Comparison of ENCODE assay signal across 8 cellular contexts in the genomic region with DNA sequence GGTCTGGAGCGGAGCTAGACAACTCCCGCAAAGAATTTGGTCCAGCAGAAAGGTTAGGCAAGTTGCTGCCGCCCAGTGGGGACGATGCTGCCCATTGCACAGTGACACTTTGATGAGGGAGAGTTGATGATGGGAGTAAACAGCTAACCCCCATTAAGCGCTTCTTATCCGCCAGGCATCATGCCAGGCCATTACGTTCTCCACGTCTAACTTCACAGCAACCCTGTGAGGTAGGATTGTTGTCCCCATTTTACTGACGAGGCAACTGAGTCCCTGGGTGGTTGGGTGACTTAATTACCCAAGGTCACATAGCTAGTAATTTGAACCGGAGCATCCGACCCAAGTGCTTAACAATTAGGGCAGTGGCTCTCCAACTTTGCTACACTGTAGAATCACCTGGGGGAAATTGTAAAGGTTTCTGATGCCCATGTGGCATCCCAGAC. TPM values are rescaled to one million over a fixed set of nuclear protein-coding genes. Genes with fewer than 3 reads are reported as not detected.
A peak's percentile ranks its signal among the peaks of the same experiment; 100 is the strongest.
DNase-seq lines count a peak whose midpoint lies in the region; ATAC-seq, FAIRE-seq and TF ChIP-seq lines count a peak whose summit lies in the region.

No MANE protein-coding gene starts in this region.

- POLR2A ChIA-PET in K562 (lab: Yijun Ruan, JAX) = interaction anchor here (0.7 to 2.8 kb wide), 9 partner anchors 9 to 45 kb away, joined by 3 to 21 read pairs (median 5); a partner anchor contains a TSS

- TF ChIP-seq POLR2A in K562 (conservative IDR thresholded peaks at IDR 0.05) = no peak
- no peak for TF ChIP-seq POLR2A in right lobe of liver (IDR thresholded peaks at IDR 0.05)
- TF ChIP-seq POLR2A in upper lobe of left lung (IDR thresholded peaks at IDR 0.05) = no peak

- H3K4me2 ChIP-seq in KMS-11 (peak overlapping the region; percentile 79), K562 (ENCODE audit: insufficient read depth, low read length) (peak overlapping the region; percentile 92)

- H3K9me3 ChIP-seq in K562 (replicated peaks; ENCODE audit: control insufficient read depth, insufficient read depth, low read depth, low read length) (no peaks in the 10 kb centered on the region), right lobe of liver (no peaks in the 10 kb centered on the region), upper lobe of left lung (no peaks in the 10 kb centered on the region)

- peak; percentile 49 for ATAC-seq in K562
- peak in 1 of 4 donors; percentile 6 for ATAC-seq in right lobe of liver
- no peak for ATAC-seq in upper lobe of left lung (ENCODE audit: low FRiP score in 2 of 2)
- no peak for ATAC-seq in GM18873 (IDR thresholded peaks at IDR 0.05; ENCODE audit: low FRiP score, unreplicated experiment)
- ATAC-seq in GM21737 (IDR thresholded peaks at IDR 0.05; ENCODE audit: unreplicated experiment) = no peak

- no peak for TF ChIP-seq CTCF in GM12864 (IDR thresholded peaks at IDR 0.05; ENCODE audit: low read depth, low read length, missing control alignments)
- TF ChIP-seq CTCF in KMS-11 (conservative IDR thresholded peaks at IDR 0.05; ENCODE audit: low read depth, low read length) = no peak
- TF ChIP-seq CTCF in K562 (IDR thresholded peaks at IDR 0.05 in 2 of 3, conservative IDR thresholded peaks at IDR 0.05 in 1 of 3; ENCODE audit: insufficient read depth in 2 of 3, low read depth in 1 of 3, low read length in 3 of 3) = peak; percentile 20 to 43 (median 22); a peak in 3 of 6 replicates
- peak in 1 of 4 donors; percentile 12 for TF ChIP-seq CTCF in right lobe of liver (IDR thresholded peaks at IDR 0.05)
- no peak for TF ChIP-seq CTCF in upper lobe of left lung (IDR thresholded peaks at IDR 0.05)

- no peaks in the 10 kb centered on the region for H3K36me3 ChIP-seq in KMS-11 (ENCODE audit: insufficient read depth)
- H3K36me3 ChIP-seq in K562 (ENCODE audit: control insufficient read depth, insufficient read depth, low read length) = 0 out of 3 replicates have a peak, but pooled peaks cover 4% of the 10 kb centered on the region
- no peaks in the 10 kb centered on the region for H3K36me3 ChIP-seq in right lobe of liver
- no peaks in the 10 kb centered on the region for H3K36me3 ChIP-seq in upper lobe of left lung

- H3K27ac ChIP-seq in KMS-11 (no peak overlapping the region), K562 (ENCODE audit: extremely low read depth, low read depth, low read length) (peak overlapping the region; percentile 74; the same call in 1 of the 3 replicates), right lobe of liver (peak overlapping the region in 2 of 3 donors; percentile 73 to 86), upper lobe of left lung (peak overlapping the region; percentile 85 to 97 (median 90))

- H3K9ac ChIP-seq in KMS-11 = peak overlapping the region; percentile 57; the same call in 1 of the 2 replicates
- H3K9ac ChIP-seq in K562 (ENCODE audit: insufficient read depth in 1 of 2, low read depth in 2 of 2, low read length in 2 of 2) = peak overlapping the region; percentile 74 to 95

- TF ChIP-seq EP300 in K562 (IDR thresholded peaks at IDR 0.05; ENCODE audit: low read length) (no peak), upper lobe of left lung (IDR thresholded peaks at IDR 0.05) (no peak)

- TF ChIP-seq RAD21 in K562 (CRISPR knock-in tag; conservative IDR thresholded peaks at IDR 0.05 in 1 of 2, IDR thresholded peaks at IDR 0.05 in 1 of 2) = peak; percentile 36 to 48; a peak in 3 of 4 replicates

- peaks cover 52% of the 10 kb centered on the region for H3K79me2 ChIP-seq in KMS-11 (ENCODE audit: insufficient read depth, low read depth)
- peaks cover 54% of the 10 kb centered on the region for H3K79me2 ChIP-seq in K562 (ENCODE audit: control insufficient read depth, insufficient read depth, low read length)

- H2AFZ ChIP-seq in KMS-11 (ENCODE audit: low read depth) (peak overlapping the region; percentile 73), K562 (ENCODE audit: low read depth, low read length) (peak overlapping the region; percentile 99; the same call in 1 of the 2 replicates)

- 0 out of 2 replicates have a peak, but pooled peaks cover 4% of the 10 kb centered on the region for H4K20me1 ChIP-seq in KMS-11 (ENCODE audit: insufficient read depth)
- H4K20me1 ChIP-seq in K562 (replicated peaks; ENCODE audit: control insufficient read depth, insufficient read depth, low read length) = peaks cover 9% of the 10 kb centered on the region; the same call in 1 of the 2 replicates

- TSS peak; percentile 43 for BruUV-seq in K562 (replicated peaks; lab: Mats Ljungman, UMichigan)

- in situ Hi-C loops in K562 (cut with MboI) = no loop called here

- H3K27me3 ChIP-seq in KMS-11 (ENCODE audit: insufficient read depth, low read depth) (no peaks in the 10 kb centered on the region; the same call in 1 of the 2 replicates), K562 (ENCODE audit: control insufficient read depth in 2 of 2, insufficient read depth in 2 of 2, low read length in 2 of 2) (no peaks in the 10 kb centered on the region), right lobe of liver (no peaks in the 10 kb centered on the region), upper lobe of left lung (no peaks in the 10 kb centered on the region)

- intact Hi-C loops in K562 (cut with micrococcal nuclease) = loop anchor here (2.0 to 5.0 kb wide), 2 partner anchors 21 to 36 kb away; a partner anchor contains a TSS
- intact Hi-C loops in right lobe of liver (cut with DNase I) = no loop called here

- no peak for DNase-seq in GM12864 (ENCODE audit: low read depth)
- peak in 3 of 4 experiments; percentile 61 to 70 (median 61) for DNase-seq in K562 (ENCODE audit: extremely low read depth in 1 of 4, low spot score in 3 of 4)
- no peak for DNase-seq in right lobe of liver
- peak in 1 of 2 donors; percentile 54 for DNase-seq in upper lobe of left lung
- DNase-seq in NCI-H1436 (lab: John Stamatoyannopoulos, UW) = no peak

- peak; percentile 60 for FAIRE-seq in K562 (lab: Jason Lieb, UNC)

- H3K4me1 ChIP-seq in KMS-11 (ENCODE audit: low read depth, poor library complexity, severe bottlenecking) (peaks cover 12% of the 10 kb centered on the region), K562 (replicated peaks in 1 of 2; ENCODE audit: control insufficient read depth in 2 of 2, insufficient read depth in 2 of 2, low read length in 2 of 2) (peaks cover 10 to 16% of the 10 kb centered on the region in 2 experiments; a peak in 4 of 5 replicates), right lobe of liver (peaks cover 0 to 10% (median 3%) of the 10 kb centered on the region in 4 donors), upper lobe of left lung (peaks cover 19 to 46% (median 25%) of the 10 kb centered on the region in 4 donors)

- no peaks in the 10 kb centered on the region for H3K9me1 ChIP-seq in K562 (ENCODE audit: control insufficient read depth, insufficient read depth, low read length)

- H3K4me3 ChIP-seq in GM12864 (ENCODE audit: low read depth, low read length) (peak overlapping the region; percentile 73), KMS-11 (IDR thresholded peaks at IDR 0.05; ENCODE audit: insufficient read depth, low read depth, low read length) (no peak overlapping the region), K562 (peak overlapping the region; percentile 96), right lobe of liver (peak overlapping the region; percentile 77 to 87 (median 82)), upper lobe of left lung (peak overlapping the region; percentile 73 to 99 (median 90))

- CTCF ChIA-PET in K562 (lab: Yijun Ruan, JAX; ENCODE audit: low intra/inter-chr PET ratio) = interaction anchor here (1.6 to 1.7 kb wide), 2 partner anchors 27 to 136 kb away, joined by 6 to 7 read pairs; no protein-coding TSS in a partner anchor

- WGBS in K562 (ENCODE audit: insufficient coverage, low coverage, missing lambda C conversion rate) = under 1% methylated on average over 11 of the region's 11 CpGs
- WGBS in right lobe of liver (ENCODE audit: insufficient coverage, low coverage, low lambda C conversion rate, missing lambda C conversion rate) = 9% methylated on average over 9 of the region's 11 CpGs
- WGBS in upper lobe of left lung, 2 donors = 19 to 24% methylated on average over 3 to 11 of the region's 11 CpGs

RNA-seq across cellular contexts. Expression of a gene that starts 0.7 kb away (rescaled TPM):
- total RNA-seq in K562 (2011; cell fraction: chromatin; rRNA removed; ENCODE audit: low replicate concordance) = 43.1 and 99.4 TPM in 2 replicates
- 19.2 and 27.8 TPM in 2 replicates for total RNA-seq in K562 (2011; cell fraction: nucleolus; rRNA removed)
- total RNA-seq in K562 (2011; cell fraction: nucleoplasm; rRNA removed) = 47.1 and 72.9 TPM in 2 replicates
- total RNA-seq in K562 (2014; rRNA removed) (11.6 and 14.7 TPM in 2 replicates), K562 (2014; rRNA removed; fragmentation: Illumina TruSeq; extraction: Trizol) (18.5 and 21.2 TPM in 2 replicates), K562 (2015; rRNA removed; fragmentation: Illumina TruSeq; extraction: Trizol) (17.7 and 18.6 TPM in 2 replicates), K562 (2021) (21.7 and 23.8 TPM in 2 replicates), right lobe of liver (10 to 100 TPM in 5 of 6 experiments, 1 to 10 TPM in 1; 9.7 to 16.0 (median 12.9) TPM), upper lobe of left lung (10 to 100 TPM; 27.0 to 76.5 (median 32.1) TPM)
- polyA plus RNA-seq in K562 (2011; rRNA removed) (12.5 and 13.6 TPM in 2 replicates), K562 (2014; fragmentation: Illumina TruSeq; extraction: Trizol) (21.1 and 25.6 TPM in 2 replicates), K562 (2014; fragmentation: Nextera tagmentation; extraction: Ambion mirVana) (1 to 10 TPM; 4.3 to 6.0 TPM), K562 (2014; rRNA removed) (11.3 and 11.7 TPM in 2 replicates)
- 5.0 and 7.1 TPM in 2 replicates for polyA plus RNA-seq in K562 (2011; cell fraction: cytosol; rRNA removed)
- 29.2 and 35.6 TPM in 2 replicates for polyA plus RNA-seq in K562 (2011; cell fraction: nucleus; rRNA removed)
- polyA plus RNA-seq in K562 (2012) = 14.6 and 16.4 TPM in 2 replicates
- polyA minus RNA-seq in K562 (2011; rRNA and poly(A)+ RNA removed) = 33.0 and 33.6 TPM in 2 replicates
- 14.9 and 19.5 TPM in 2 replicates for polyA minus RNA-seq in K562 (2011; cell fraction: cytosol; rRNA and poly(A)+ RNA removed)
- polyA minus RNA-seq in K562 (2011; cell fraction: nucleus; rRNA and poly(A)+ RNA removed) = 28.1 and 41.1 TPM in 2 replicates

RNA-seq across cellular contexts. Expression of a gene that starts 38.2 kb away (rescaled TPM):
- total RNA-seq in K562 (2011; cell fraction: chromatin; rRNA removed; ENCODE audit: low replicate concordance) = 199 and 404 TPM in 2 replicates
- total RNA-seq in K562 (2011; cell fraction: nucleolus; rRNA removed) = 262 and 289 TPM in 2 replicates
- 279 and 385 TPM in 2 replicates for total RNA-seq in K562 (2011; cell fraction: nucleoplasm; rRNA removed)
- total RNA-seq in K562 (2014; rRNA removed) (57.7 and 72.7 TPM in 2 replicates), K562 (2014; rRNA removed; fragmentation: Illumina TruSeq; extraction: Trizol) (66.3 and 73.6 TPM in 2 replicates), K562 (2015; rRNA removed; fragmentation: Illumina TruSeq; extraction: Trizol) (69.9 and 74.3 TPM in 2 replicates), K562 (2021) (106 and 112 TPM in 2 replicates), right lobe of liver (10 to 100 TPM in 2 of 6 experiments, 1 to 10 TPM in 4; 2.5 to 21.8 (median 8.5) TPM), upper lobe of left lung (10 to 100 TPM; 14.7 to 40.0 (median 20.3) TPM)
- polyA plus RNA-seq in K562 (2011; rRNA removed) (38.8 and 50.3 TPM in 2 replicates), K562 (2014; fragmentation: Illumina TruSeq; extraction: Trizol) (32.6 and 39.0 TPM in 2 replicates), K562 (2014; fragmentation: Nextera tagmentation; extraction: Ambion mirVana) (10 to 100 TPM; 29.8 to 35.9 TPM), K562 (2014; rRNA removed) (72.2 and 73.2 TPM in 2 replicates)
- polyA plus RNA-seq in K562 (2011; cell fraction: cytosol; rRNA removed) = 46.3 and 48.3 TPM in 2 replicates
- polyA plus RNA-seq in K562 (2011; cell fraction: nucleus; rRNA removed) = 168 and 245 TPM in 2 replicates
- polyA plus RNA-seq in K562 (2012) = 55.7 and 78.9 TPM in 2 replicates
- polyA minus RNA-seq in K562 (2011; rRNA and poly(A)+ RNA removed) = 318 and 400 TPM in 2 replicates
- polyA minus RNA-seq in K562 (2011; cell fraction: cytosol; rRNA and poly(A)+ RNA removed) = 171 and 228 TPM in 2 replicates
- 155 and 182 TPM in 2 replicates for polyA minus RNA-seq in K562 (2011; cell fraction: nucleus; rRNA and poly(A)+ RNA removed)

Comparison
In these comparisons a context has a peak if more than half of its experiments do, and no peak if none do; other contexts are left out.
1. DNase-seq: peak in K562 (3 of 4); none in GM12864 (single experiment), right lobe of liver (0 of 3) and NCI-H1436 (single experiment).
2. CTCF ChIP-seq: peak in K562 (3 of 3); none in GM12864 (single experiment), KMS-11 (single experiment) and upper lobe of left lung (0 of 6).